Comparison of ENCODE assay signal across 8 cellular contexts in genomic region chrX:64394059-64394873, GRCh38. TPM values are rescaled to one million over a fixed set of nuclear protein-coding genes. Genes with fewer than 3 reads are reported as not detected.
DNase-seq lines count a peak whose midpoint lies in the region; ATAC-seq and TF ChIP-seq lines count a peak whose summit lies in the region.

No MANE protein-coding gene starts in this region.

- peaks cover 29% of the 10 kb centered on the region for H3K4me1 Mint-ChIP-seq in activated B cell treated with CpG ODN at 0.5 μM for 24 hours

- CTCF ChIA-PET in HEK293 (lab: Yijun Ruan, JAX) = no interaction called here
- CTCF ChIA-PET in activated B cell treated with CpG ODN at 0.5 μM for 24 hours (lab: Charles Lee) = no interaction called here

- no peaks in the 10 kb centered on the region for H3K36me3 ChIP-seq in HEK293 (ENCODE audit: control insufficient read depth in 2 of 2, insufficient read depth in 1 of 2, low read length in 2 of 2)
- no peaks in the 10 kb centered on the region for H3K36me3 ChIP-seq in urinary bladder (ENCODE audit: insufficient read depth)

- peak overlapping the region; percentile 82 for H3K27ac Mint-ChIP-seq in activated B cell treated with CpG ODN at 0.5 μM for 24 hours

- H3K27ac ChIP-seq in HEK293 (ENCODE audit: extremely low read depth, low read depth, low read length) = no peak overlapping the region
- H3K27ac ChIP-seq in urinary bladder (ENCODE audit: low read depth) = no peak overlapping the region

- H3K27me3 Mint-ChIP-seq in activated B cell treated with CpG ODN at 0.5 μM for 24 hours = no peaks in the 10 kb centered on the region

- H3K4me3 Mint-ChIP-seq in activated B cell treated with CpG ODN at 0.5 μM for 24 hours = peak overlapping the region; percentile 95

- no peaks in the 10 kb centered on the region for H3K9me3 Mint-ChIP-seq in activated B cell treated with CpG ODN at 0.5 μM for 24 hours

- ATAC-seq in activated B cell treated with CpG ODN at 0.5 μM for 24 hours (ENCODE audit: low read depth) (peak; percentile 4), left lobe of liver (peak; percentile 31)

- H3K9me3 ChIP-seq in HEK293 (ENCODE audit: control insufficient read depth, insufficient read depth, low read depth, low read length) = peaks cover 3% of the 10 kb centered on the region

- H3K4me1 ChIP-seq in HEK293 (ENCODE audit: control insufficient read depth, insufficient read depth, low read length) (no peaks in the 10 kb centered on the region), urinary bladder (ENCODE audit: insufficient read depth) (no peaks in the 10 kb centered on the region)

- DNase-seq in G401 (ENCODE audit: low spot score) = peak; percentile 1
- DNase-seq in activated B cell treated with CpG ODN at 0.5 μM for 24 hours = no peak
- DNase-seq in left lobe of liver (ENCODE audit: low spot score) = no peak
- no peak for DNase-seq in COR-L47 (lab: John Stamatoyannopoulos, UW)
- no peak for DNase-seq in kidney tubule cell (ENCODE audit: low spot score)
- DNase-seq in OCI-M2 (lab: John Stamatoyannopoulos, UW; ENCODE audit: unreplicated experiment) = no peak

- H3K4me3 ChIP-seq in HEK293 (ENCODE audit: low read depth, low read length) (peak overlapping the region; percentile 48), urinary bladder (ENCODE audit: low read depth, low read length) (peak overlapping the region; percentile 68)

- in situ Hi-C loops in G401 (cut with HindIII; ENCODE audit: low sequenced_read_pairs) = no loop called here

- intact Hi-C loops in activated B cell treated with CpG ODN at 0.5 μM for 24 hours (cut with micrococcal nuclease) = loop anchor here (10.0 kb wide), 1 partner anchor 639 kb away; a partner anchor contains a TSS

- POLR2A ChIA-PET in HEK293 (lab: Yijun Ruan, JAX) = no interaction called here
- POLR2A ChIA-PET in activated B cell treated with CpG ODN at 0.5 μM for 24 hours (lab: Charles Lee) = no interaction called here

- peaks cover 5% of the 10 kb centered on the region for H3K36me3 Mint-ChIP-seq in activated B cell treated with CpG ODN at 0.5 μM for 24 hours (ENCODE audit: low read depth)

- TF ChIP-seq CTCF in HEK293 (tag by site-specific recombination; IDR thresholded peaks at IDR 0.05) = no peak
- TF ChIP-seq CTCF in activated B cell treated with CpG ODN at 0.5 μM for 24 hours (IDR thresholded peaks at IDR 0.05) = no peak

- WGBS in urinary bladder = 32% methylated on average over 12 of the region's 12 CpGs

TF ChIP-seq in HEK293, 187 proteins besides CTCF, POLR2A, EP300 and RAD21:
- TF ChIP-seq ZNF596 (tag by site-specific recombination; IDR thresholded peaks at IDR 0.05) (no peak), ZNF777 (tag by site-specific recombination; IDR thresholded peaks at IDR 0.05; ENCODE audit: borderline replicate concordance) (no peak), ZNF174 (tag by site-specific recombination; IDR thresholded peaks at IDR 0.05) (no peak), ZBTB21 (tag by site-specific recombination; IDR thresholded peaks at IDR 0.05) (no peak), ZNF214 (tag by site-specific recombination; IDR thresholded peaks at IDR 0.05; ENCODE audit: borderline replicate concordance) (no peak), KLF8 (tag by site-specific recombination; IDR thresholded peaks at IDR 0.05) (no peak), ZNF473 (tag by site-specific recombination; IDR thresholded peaks at IDR 0.05) (no peak), ZNF548 (tag by site-specific recombination; IDR thresholded peaks at IDR 0.05) (no peak), ZNF621 (tag by site-specific recombination; IDR thresholded peaks at IDR 0.05) (no peak), ZNF23 (tag by site-specific recombination; IDR thresholded peaks at IDR 0.05; ENCODE audit: borderline replicate concordance) (no peak), ZNF274 (IDR thresholded peaks at IDR 0.05; ENCODE audit: low read length) (no peak), ZNF274 (tag by site-specific recombination; IDR thresholded peaks at IDR 0.05; ENCODE audit: borderline replicate concordance) (no peak), ZBTB48 (tag by site-specific recombination; IDR thresholded peaks at IDR 0.05) (no peak), ZNF510 (tag by site-specific recombination; IDR thresholded peaks at IDR 0.05; ENCODE audit: insufficient replicate concordance) (no peak), ZNF544 (tag by site-specific recombination; IDR thresholded peaks at IDR 0.05) (no peak), ZFP37 (tag by site-specific recombination; IDR thresholded peaks at IDR 0.05) (no peak), GLI4 (tag by site-specific recombination; IDR thresholded peaks at IDR 0.05) (no peak), ZNF626 (tag by site-specific recombination; IDR thresholded peaks at IDR 0.05) (no peak), ZNF394 (tag by site-specific recombination; IDR thresholded peaks at IDR 0.05; ENCODE audit: borderline replicate concordance) (no peak)
TF ChIP-seq in HEK293: peak in this region for 0.

RNA-seq across cellular contexts. Expression of gene MTMR8, which starts 1.0 kb away (rescaled TPM):
- total RNA-seq in G401 (2014; rRNA removed; shearing (Covaris generic)) = 2.1 TPM in 1 of 2 replicates, not detected in the other
- total RNA-seq in activated B cell treated with CpG ODN at 0.5 μM for 24 hours = 4.3 and 4.7 TPM in 2 replicates
- 0.25 TPM for total RNA-seq in left lobe of liver
- total RNA-seq in urinary bladder = 5.2 TPM
- polyA plus RNA-seq in urinary bladder = 0.91 TPM
